In the genomic region with DNA sequence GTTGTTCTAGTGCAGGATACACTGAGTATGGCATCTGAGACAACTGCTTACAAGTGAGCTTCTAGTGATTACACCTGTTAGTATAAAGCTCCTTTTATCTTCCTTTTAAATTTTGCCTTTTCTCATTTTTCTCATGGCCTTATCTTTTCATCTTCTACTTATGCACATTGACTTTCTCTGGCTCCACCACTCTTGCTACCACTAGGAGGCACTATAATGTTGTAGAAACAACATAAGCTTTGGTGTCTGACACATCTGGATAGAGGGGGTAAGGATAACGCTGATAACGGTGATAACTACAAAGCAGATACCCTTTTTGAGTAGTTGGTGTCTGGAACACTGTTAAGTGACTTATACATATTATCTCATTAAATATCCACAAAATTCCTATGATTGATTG, we compare ENCODE assay signal across 9 cellular contexts.
DNase-seq lines count a peak whose midpoint lies in the region; ATAC-seq and TF ChIP-seq lines count a peak whose summit lies in the region.
"Had no signal": no experiment of that assay in that cellular context is flagged by ENCODE, and none has a peak within 500 bp of the region (broad histone marks: within the 10 kb centered on the region; RNA-seq: fewer than 3 reads in every experiment).

No MANE protein-coding gene starts in this region.

- ATAC-seq in HG03108 (IDR thresholded peaks at IDR 0.05; ENCODE audit: unreplicated experiment) = no peak

- H3K27ac Mint-ChIP-seq in activated CD4-positive, alpha-beta T cell treated with anti-CD3 and anti-CD28 coated beads, Interleukin-2, amount 10 ng/mL, durations not matched to agents 24 days and 14 days = no peak overlapping the region
- no peak overlapping the region for H3K27ac Mint-ChIP-seq in T-helper 2 cell treated with Interferon-gamma antibody and Interleukin-4, amounts not matched to agents 5 μg/mL and 100 μg/mL, for 36 hours
- H3K27ac Mint-ChIP-seq: CD4-positive, CD25-positive, alpha-beta regulatory T cell had no signal

- no peaks in the 10 kb centered on the region for H3K27me3 Mint-ChIP-seq in activated CD4-positive, alpha-beta T cell treated with anti-CD3 and anti-CD28 coated beads, Interleukin-2, amount 10 ng/mL, durations not matched to agents 24 days and 14 days
- H3K27me3 Mint-ChIP-seq in T-helper 2 cell treated with Interferon-gamma antibody and Interleukin-4, amounts not matched to agents 5 μg/mL and 100 μg/mL, for 36 hours (ENCODE audit: low read depth) = no peaks in the 10 kb centered on the region
- H3K27me3 Mint-ChIP-seq: CD4-positive, CD25-positive, alpha-beta regulatory T cell had no signal

- TF ChIP-seq CTCF in WI38 (IDR thresholded peaks at IDR 0.05; ENCODE audit: low read depth, low read length) (0 out of 2 replicates have a peak, but pooled peaks have one; percentile 10), retinal pigment epithelial cell (conservative IDR thresholded peaks at IDR 0.05; ENCODE audit: low read depth, low read length) (peak; percentile 44)

- no peaks in the 10 kb centered on the region for H3K36me3 Mint-ChIP-seq in activated CD4-positive, alpha-beta T cell treated with anti-CD3 and anti-CD28 coated beads, Interleukin-2, amount 10 ng/mL, durations not matched to agents 24 days and 14 days (ENCODE audit: low read depth)
- no peaks in the 10 kb centered on the region for H3K36me3 Mint-ChIP-seq in T-helper 2 cell treated with Interferon-gamma antibody and Interleukin-4, amounts not matched to agents 5 μg/mL and 100 μg/mL, for 36 hours (ENCODE audit: low read depth)
- H3K36me3 Mint-ChIP-seq: CD4-positive, CD25-positive, alpha-beta regulatory T cell had no signal

- peaks cover 5% of the 10 kb centered on the region for H3K9me3 Mint-ChIP-seq in activated CD4-positive, alpha-beta T cell treated with anti-CD3 and anti-CD28 coated beads, Interleukin-2, amount 10 ng/mL, durations not matched to agents 24 days and 14 days
- H3K9me3 Mint-ChIP-seq in T-helper 2 cell treated with Interferon-gamma antibody and Interleukin-4, amounts not matched to agents 5 μg/mL and 100 μg/mL, for 36 hours = peaks cover 5% of the 10 kb centered on the region

- H3K4me3 Mint-ChIP-seq in activated CD4-positive, alpha-beta T cell treated with anti-CD3 and anti-CD28 coated beads, Interleukin-2, amount 10 ng/mL, durations not matched to agents 24 days and 14 days = no peak overlapping the region
- no peak overlapping the region for H3K4me3 Mint-ChIP-seq in T-helper 2 cell treated with Interferon-gamma antibody and Interleukin-4, amounts not matched to agents 5 μg/mL and 100 μg/mL, for 36 hours
- H3K4me3 Mint-ChIP-seq: CD4-positive, CD25-positive, alpha-beta regulatory T cell had no signal

- peak; percentile 52 for DNase-seq in activated CD4-positive, alpha-beta T cell treated with anti-CD3 and anti-CD28 coated beads, Interleukin-2, amount 10 ng/mL, durations not matched to agents 24 days and 14 days
- no peak for DNase-seq in activated CD4-positive, alpha-beta T cell treated with anti-CD3 and anti-CD28 coated beads, Interleukin-2, amount 50 U/mL, for 1 hour
- peak; percentile 28 for DNase-seq in Jurkat, Clone E6-1 (ENCODE audit: low read depth, low spot score)
- DNase-seq in retinal pigment epithelial cell (ENCODE audit: low read depth) (no peak), GM19238 (ENCODE audit: insufficient read length, low spot score) (no peak)
- no peak for DNase-seq in T-helper 2 cell treated with Interferon-gamma antibody and Interleukin-4, amounts not matched to agents 5 μg/mL and 100 μg/mL, for 36 hours (ENCODE audit: low spot score)

- no peak overlapping the region for H3K4me3 ChIP-seq in Jurkat, Clone E6-1 (ENCODE audit: low read length)
- H3K4me3 ChIP-seq in WI38 (ENCODE audit: low read depth, low read length) (no peak overlapping the region), retinal pigment epithelial cell (ENCODE audit: low read length) (no peak overlapping the region)

- intact Hi-C loops in activated CD4-positive, alpha-beta T cell treated with anti-CD3 and anti-CD28 coated beads, Interleukin-2, amount 10 ng/mL, durations not matched to agents 24 days and 14 days (cut with micrococcal nuclease) = no loop called here

- H3K4me1 Mint-ChIP-seq in activated CD4-positive, alpha-beta T cell treated with anti-CD3 and anti-CD28 coated beads, Interleukin-2, amount 10 ng/mL, durations not matched to agents 24 days and 14 days = no peaks in the 10 kb centered on the region
- no peaks in the 10 kb centered on the region for H3K4me1 Mint-ChIP-seq in T-helper 2 cell treated with Interferon-gamma antibody and Interleukin-4, amounts not matched to agents 5 μg/mL and 100 μg/mL, for 36 hours (ENCODE audit: low read depth)
- H3K4me1 Mint-ChIP-seq: CD4-positive, CD25-positive, alpha-beta regulatory T cell had no signal

Comparison
In these comparisons a context has a peak if more than half of its experiments do, and no peak if none do; other contexts are left out.
1. DNase-seq: peak in activated CD4-positive, alpha-beta T cell treated with anti-CD3 and anti-CD28 coated beads, Interleukin-2, amount 10 ng/mL, durations not matched to agents 24 days and 14 days (single experiment) and Jurkat, Clone E6-1 (single experiment); none in activated CD4-positive, alpha-beta T cell treated with anti-CD3 and anti-CD28 coated beads, Interleukin-2, amount 50 U/mL, for 1 hour (single experiment), retinal pigment epithelial cell (single experiment), GM19238 (single experiment) and T-helper 2 cell treated with Interferon-gamma antibody and Interleukin-4, amounts not matched to agents 5 μg/mL and 100 μg/mL, for 36 hours (single experiment).